22 cellular contexts compared by ENCODE assay signal in genomic region chr17:80652751-80653330, GRCh38.
DNase-seq lines count a peak whose midpoint lies in the region; ATAC-seq and TF ChIP-seq lines count a peak whose summit lies in the region.
"Had no signal": no experiment of that assay in that cellular context is flagged by ENCODE, and none has a peak within 500 bp of the region (broad histone marks: within the 10 kb centered on the region; RNA-seq: fewer than 3 reads in every experiment).

No MANE protein-coding gene starts in this region.

- TF ChIP-seq CTCF in brain microvascular endothelial cell (IDR thresholded peaks at IDR 0.05; ENCODE audit: low read depth, low read length, missing control alignments), result no peak
- no peak for TF ChIP-seq CTCF in mucosa of descending colon (IDR thresholded peaks at IDR 0.05)

- peaks cover 29% of the 10 kb centered on the region for H3K36me3 Mint-ChIP-seq in activated naive CD4-positive, alpha-beta T cell treated with anti-CD3 and anti-CD28 coated beads for 36 hours (ENCODE audit: low read depth)
- H3K36me3 Mint-ChIP-seq: natural killer cell treated with Interleukin-12 subunit alpha and Interleukin-12 subunit beta and Interleukin-15 and Interleukin-18, amount 100 ng/mL, for 72 hours had no signal

- peak overlapping the region; percentile 17 for H3K27ac Mint-ChIP-seq in activated naive CD4-positive, alpha-beta T cell treated with anti-CD3 and anti-CD28 coated beads for 36 hours
- peak overlapping the region; percentile 4 to 44 for H3K27ac Mint-ChIP-seq in stimulated activated naive CD8-positive, alpha-beta T cell treated with anti-CD3 and anti-CD28 coated beads, Interleukin-15, amount 100 ng/mL, for 72 hours

- H3K4me1 Mint-ChIP-seq in activated naive CD4-positive, alpha-beta T cell treated with anti-CD3 and anti-CD28 coated beads for 36 hours (ENCODE audit: low read depth), result peaks cover 59% of the 10 kb centered on the region
- H3K4me1 Mint-ChIP-seq in stimulated activated naive CD8-positive, alpha-beta T cell treated with anti-CD3 and anti-CD28 coated beads, Interleukin-15, amount 100 ng/mL, for 72 hours, result peaks cover 79% of the 10 kb centered on the region

- H3K4me1 ChIP-seq in mucosa of descending colon (ENCODE audit: low read depth), result no peaks in the 10 kb centered on the region
- H3K4me1 ChIP-seq: parathyroid adenoma had no signal

- no peak overlapping the region for H3K27ac ChIP-seq in brain microvascular endothelial cell
- H3K27ac ChIP-seq: HL-60, parathyroid adenoma, thoracic aorta had no signal

- H3K9me3 Mint-ChIP-seq in activated naive CD4-positive, alpha-beta T cell treated with anti-CD3 and anti-CD28 coated beads for 36 hours, result peaks cover 13% of the 10 kb centered on the region
- H3K9me3 Mint-ChIP-seq in stimulated activated naive CD8-positive, alpha-beta T cell treated with anti-CD3 and anti-CD28 coated beads, Interleukin-15, amount 100 ng/mL, for 72 hours, result peaks cover 26 to 30% of the 10 kb centered on the region in 2 donors
- H3K9me3 Mint-ChIP-seq: natural killer cell treated with Interleukin-12 subunit alpha and Interleukin-12 subunit beta and Interleukin-15 and Interleukin-18, amount 100 ng/mL, for 72 hours had no signal

- DNase-seq in activated naive CD4-positive, alpha-beta T cell treated with anti-CD3 and anti-CD28 coated beads for 36 hours, result no peak
- DNase-seq in activated naive CD4-positive, alpha-beta T cell treated with anti-CD3 and anti-CD28 coated beads, Interleukin-2, amount 50 U/mL, for 16 hours, result no peak
- DNase-seq in M059J (ENCODE audit: low read depth) (peak; percentile 31), brain microvascular endothelial cell (peak; percentile 16), mucosa of descending colon (no peak), SIG-M5 (lab: John Stamatoyannopoulos, UW) (no peak)
- DNase-seq in stimulated activated naive CD8-positive, alpha-beta T cell treated with anti-CD3 and anti-CD28 coated beads, Interleukin-15, amount 100 ng/mL, for 72 hours, result no peak
- DNase-seq: activated T-cell treated with anti-CD3 and anti-CD28 coated beads, Interleukin-2, amount 50 U/mL, for 4 hours; caudate nucleus; DMS153; left cardiac atrium; mesendoderm; MM.1S; NCI-H1694; NCI-H748 treated with DMSO at 0.1 percent for 48 hours; SW 1271 had no signal

- H3K9me3 ChIP-seq in mucosa of descending colon, result peaks cover 4% of the 10 kb centered on the region

- ATAC-seq in stimulated activated naive CD8-positive, alpha-beta T cell treated with anti-CD3 and anti-CD28 coated beads, Interleukin-15, amount 100 ng/mL, for 72 hours, result peak; percentile 34
- ATAC-seq in GM21447 (IDR thresholded peaks at IDR 0.05; ENCODE audit: unreplicated experiment), result no peak
- no peak for ATAC-seq in mucosa of descending colon
- ATAC-seq: activated T-cell treated with anti-CD3 and anti-CD28 coated beads, Interleukin-2, amount 50 U/mL, for 4 hours; left cardiac atrium; natural killer cell treated with Interleukin-12 subunit alpha and Interleukin-12 subunit beta and Interleukin-15 and Interleukin-18, amount 100 ng/mL, for 72 hours; sciatic nerve had no signal

- CTCF ChIA-PET in activated naive CD4-positive, alpha-beta T cell treated with anti-CD3 and anti-CD28 coated beads for 36 hours (lab: Charles Lee), result no interaction called here

- H3K27me3 Mint-ChIP-seq in activated naive CD4-positive, alpha-beta T cell treated with anti-CD3 and anti-CD28 coated beads for 36 hours (ENCODE audit: low read depth), result no peaks in the 10 kb centered on the region
- no peaks in the 10 kb centered on the region for H3K27me3 Mint-ChIP-seq in stimulated activated naive CD8-positive, alpha-beta T cell treated with anti-CD3 and anti-CD28 coated beads, Interleukin-15, amount 100 ng/mL, for 72 hours
- H3K27me3 Mint-ChIP-seq: natural killer cell treated with Interleukin-12 subunit alpha and Interleukin-12 subunit beta and Interleukin-15 and Interleukin-18, amount 100 ng/mL, for 72 hours had no signal

- in situ Hi-C loops in brain microvascular endothelial cell (cut with HindIII; ENCODE audit: low pct_ligation_motif_present, low sequenced_read_pairs), result no loop called here

- H3K27me3 ChIP-seq in brain microvascular endothelial cell (replicated peaks), result no peaks in the 10 kb centered on the region

- intact Hi-C loops in activated naive CD4-positive, alpha-beta T cell treated with anti-CD3 and anti-CD28 coated beads for 36 hours (cut with micrococcal nuclease), result no loop called here
- intact Hi-C loops in mucosa of descending colon (cut with DNase I, micrococcal nuclease), result no loop called here

- H3K4me3 ChIP-seq in brain microvascular endothelial cell (ENCODE audit: low read depth, low read length) (no peak overlapping the region), mucosa of descending colon (no peak overlapping the region)
- H3K4me3 ChIP-seq: thoracic aorta had no signal

- H3K4me3 Mint-ChIP-seq in activated naive CD4-positive, alpha-beta T cell treated with anti-CD3 and anti-CD28 coated beads for 36 hours, result no peak overlapping the region
- no peak overlapping the region for H3K4me3 Mint-ChIP-seq in stimulated activated naive CD8-positive, alpha-beta T cell treated with anti-CD3 and anti-CD28 coated beads, Interleukin-15, amount 100 ng/mL, for 72 hours
- H3K4me3 Mint-ChIP-seq: activated T-cell treated with anti-CD3 and anti-CD28 coated beads, Interleukin-2, amount 50 U/mL, for 4 hours; natural killer cell treated with Interleukin-12 subunit alpha and Interleukin-12 subunit beta and Interleukin-15 and Interleukin-18, amount 100 ng/mL, for 72 hours had no signal

- H3K36me3 ChIP-seq in brain microvascular endothelial cell (replicated peaks), result no peaks in the 10 kb centered on the region
- no peaks in the 10 kb centered on the region for H3K36me3 ChIP-seq in mucosa of descending colon (ENCODE audit: low read depth)
- H3K36me3 ChIP-seq: thoracic aorta had no signal

Comparison
In these comparisons a context has a peak if more than half of its experiments do, and no peak if none do; other contexts are left out.
1. DNase-seq: peak in M059J (single experiment) and brain microvascular endothelial cell (single experiment); none in activated naive CD4-positive, alpha-beta T cell treated with anti-CD3 and anti-CD28 coated beads for 36 hours (single experiment), activated naive CD4-positive, alpha-beta T cell treated with anti-CD3 and anti-CD28 coated beads, Interleukin-2, amount 50 U/mL, for 16 hours (single experiment), stimulated activated naive CD8-positive, alpha-beta T cell treated with anti-CD3 and anti-CD28 coated beads, Interleukin-15, amount 100 ng/mL, for 72 hours (0 of 2), mucosa of descending colon (0 of 3) and SIG-M5 (single experiment).